ENCODE assay signal across 8 cellular contexts in the genomic region with DNA sequence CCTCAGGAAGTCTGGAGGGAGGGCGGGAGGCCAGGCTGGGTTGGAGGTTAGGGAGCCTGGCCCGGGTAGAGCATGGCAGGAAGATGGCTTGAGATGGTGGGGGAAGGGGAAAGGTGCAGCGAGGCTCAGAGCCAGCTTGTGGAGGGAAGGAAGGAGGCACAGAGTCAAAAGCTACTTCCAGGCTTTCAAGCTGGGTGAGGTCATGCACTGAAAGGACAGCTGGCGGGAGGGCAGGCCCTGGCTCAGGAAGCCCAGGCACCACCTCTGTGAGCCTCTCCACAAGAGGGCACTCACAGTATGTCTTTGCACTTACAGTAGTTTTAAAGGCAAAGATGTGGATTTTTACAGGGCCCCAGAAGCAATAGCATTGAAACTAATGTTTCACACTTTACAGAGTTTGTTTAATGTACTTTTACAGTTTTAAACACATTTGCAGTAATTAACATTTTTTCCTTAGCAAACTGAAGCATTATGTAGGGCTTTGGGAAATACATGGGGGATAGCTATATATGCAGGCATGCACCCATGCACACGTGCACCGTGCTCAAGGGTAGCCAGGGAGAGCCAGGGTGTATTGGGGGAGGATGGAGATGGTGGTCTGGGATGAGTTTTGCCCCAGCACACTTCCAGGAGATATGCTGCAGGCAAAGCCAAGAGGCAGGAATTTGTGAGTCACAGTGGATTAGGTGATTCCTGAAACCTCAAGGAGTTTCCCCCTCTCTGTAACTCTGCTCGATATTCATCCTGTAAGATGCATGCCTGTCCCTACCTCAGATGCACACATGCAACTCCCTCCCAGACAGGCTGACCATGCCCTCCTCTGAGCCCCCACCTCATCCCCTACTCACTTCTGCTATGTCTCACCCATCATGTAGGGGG. TPM values are rescaled to one million over a fixed set of nuclear protein-coding genes. Genes with fewer than 3 reads are reported as not detected.
DNase-seq lines count a peak whose midpoint lies in the region; ATAC-seq and TF ChIP-seq lines count a peak whose summit lies in the region.

No MANE protein-coding gene starts in this region.

- POLR2A ChIA-PET in SK-N-SH (lab: Yijun Ruan, JAX), result interaction anchor here (0.6 to 1.6 kb wide), 4 partner anchors 16 to 84 kb away, joined by 3 to 5 read pairs (median 3); no protein-coding TSS in a partner anchor

- no peak overlapping the region for H3K4me2 ChIP-seq in SK-N-SH

- no peak overlapping the region for H3K9ac ChIP-seq in SK-N-SH

- no peak for ATAC-seq in HG03175 (IDR thresholded peaks at IDR 0.05; ENCODE audit: unreplicated experiment)

- peak; percentile 84 for TF ChIP-seq RAD21 in SK-N-SH (IDR thresholded peaks at IDR 0.05; ENCODE audit: low read length)

- H3K27ac ChIP-seq in SK-N-SH (ENCODE audit: low read depth in 2 of 2, low read length in 1 of 2) (no peak overlapping the region; a peak in 1 of 4 replicates), cardiac muscle cell (no peak overlapping the region)

- DNase-seq in EL (peak; percentile 85), SK-N-SH (peak; percentile 84), amniotic epithelial cell (ENCODE audit: low read depth) (peak; percentile 80), cardiac muscle cell (ENCODE audit: low read depth in 1 of 2, low spot score in 1 of 2) (peak; percentile 81 to 88), posterior cingulate gyrus (peak in 8 of 10 donors; percentile 55 to 96 (median 70)), GM19240 (ENCODE audit: insufficient read length, low spot score) (no peak)

- CTCF ChIA-PET in SK-N-SH (lab: Yijun Ruan, JAX), result interaction anchor here (0.6 to 26.0 kb wide), 25 partner anchors 10 to 341 kb away, joined by 3 to 573 read pairs (median 5); partner anchors contain the start of genes DCST1, DCST2, EFNA3 and EFNA4

- TF ChIP-seq EP300 in SK-N-SH (IDR thresholded peaks at IDR 0.05; ENCODE audit: borderline replicate concordance in 1 of 2, low read depth in 1 of 2, low read length in 1 of 2), result no peak

- intact Hi-C loops in posterior cingulate gyrus (cut with DNase I), result loop anchor here (5.0 kb wide), 1 partner anchor 38 kb away; no protein-coding TSS in a partner anchor

- no peaks in the 10 kb centered on the region for H3K27me3 ChIP-seq in SK-N-SH (ENCODE audit: insufficient read depth)
- H3K27me3 ChIP-seq in cardiac muscle cell, result no peaks in the 10 kb centered on the region

- TF ChIP-seq CTCF in LNCAP (IDR thresholded peaks at IDR 0.05) (peak; percentile 94), SK-N-SH (IDR thresholded peaks at IDR 0.05) (peak; percentile 81), cardiac muscle cell (IDR thresholded peaks at IDR 0.05; ENCODE audit: low read depth, low read length) (peak; percentile 80)

- H3K4me1 ChIP-seq in SK-N-SH (ENCODE audit: control insufficient read depth in 1 of 2, insufficient read depth in 2 of 2, low read depth in 1 of 2, low read length in 1 of 2), result peaks cover 11 to 27% of the 10 kb centered on the region in 2 experiments; a peak in 3 of 4 replicates
- H3K4me1 ChIP-seq in cardiac muscle cell (ENCODE audit: low read depth), result peaks cover 6% of the 10 kb centered on the region

- H2AFZ ChIP-seq in SK-N-SH (ENCODE audit: low read depth), result no peak overlapping the region

- H3K4me3 ChIP-seq in SK-N-SH (ENCODE audit: low read depth in 2 of 2, low read length in 1 of 2), result no peak overlapping the region
- H3K4me3 ChIP-seq in cardiac muscle cell, result no peak overlapping the region

- H4K20me1 ChIP-seq in SK-N-SH (ENCODE audit: insufficient read depth), result no peaks in the 10 kb centered on the region

- 64% methylated on average over 7 of the region's 7 CpGs for WGBS in SK-N-SH (ENCODE audit: low lambda C conversion rate)

- H3K9me3 ChIP-seq in SK-N-SH (no peaks in the 10 kb centered on the region), cardiac muscle cell (ENCODE audit: low read depth) (no peaks in the 10 kb centered on the region)

- no peaks in the 10 kb centered on the region for H3K9me2 ChIP-seq in SK-N-SH

- no peaks in the 10 kb centered on the region for H3K79me2 ChIP-seq in SK-N-SH (ENCODE audit: insufficient read depth)

- H3F3A ChIP-seq in SK-N-SH (replicated peaks; ENCODE audit: insufficient read depth), result peaks cover 7% of the 10 kb centered on the region

- no peaks in the 10 kb centered on the region for H3K36me3 ChIP-seq in SK-N-SH (replicated peaks in 1 of 2; ENCODE audit: control insufficient read depth in 1 of 2, insufficient read depth in 2 of 2, low read length in 1 of 2)
- no peaks in the 10 kb centered on the region for H3K36me3 ChIP-seq in cardiac muscle cell

TF ChIP-seq in SK-N-SH, 30 proteins besides CTCF, POLR2A, EP300 and RAD21:
- TF ChIP-seq GABPA (IDR thresholded peaks at IDR 0.05; ENCODE audit: low read depth) (no peak), SMC3 (IDR thresholded peaks at IDR 0.05; ENCODE audit: low read depth, low read length) (peak; percentile 79), REST (IDR thresholded peaks at IDR 0.05; ENCODE audit: low read depth, low read length) (0 out of 2 replicates have a peak, but pooled peaks have one; percentile 27), RCOR1 (IDR thresholded peaks at IDR 0.05; ENCODE audit: low read length) (0 out of 2 replicates have a peak, but pooled peaks have one; percentile 15)
- TF ChIP-seq, protein P1, sequence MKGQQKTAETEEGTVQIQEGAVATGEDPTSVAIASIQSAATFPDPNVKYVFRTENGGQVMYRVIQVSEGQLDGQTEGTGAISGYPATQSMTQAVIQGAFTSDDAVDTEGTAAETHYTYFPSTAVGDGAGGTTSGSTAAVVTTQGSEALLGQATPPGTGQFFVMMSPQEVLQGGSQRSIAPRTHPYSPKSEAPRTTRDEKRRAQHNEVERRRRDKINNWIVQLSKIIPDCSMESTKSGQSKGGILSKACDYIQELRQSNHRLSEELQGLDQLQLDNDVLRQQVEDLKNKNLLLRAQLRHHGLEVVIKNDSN (IDR thresholded peaks at IDR 0.05; ENCODE audit: borderline replicate concordance, low read depth), result no peak

RNA-seq across cellular contexts. Expression of gene ADAM15, which starts 6.1 kb away (rescaled TPM):
- polyA plus RNA-seq in SK-N-SH (2012; rRNA removed) (60.1 and 64.1 TPM in 2 replicates), cardiac muscle cell (23.0 and 25.2 TPM in 2 replicates)
- polyA plus RNA-seq in SK-N-SH (2012; cell fraction: cytosol; rRNA removed), result 20.4 and 37.5 TPM in 2 replicates
- 106 and 138 TPM in 2 replicates for polyA plus RNA-seq in SK-N-SH (2012; cell fraction: nucleus; rRNA removed)
- 19.5 and 23.0 TPM in 2 replicates for total RNA-seq in cardiac muscle cell

RNA-seq across cellular contexts. Expression of gene DCST1, which starts 11.4 kb away (rescaled TPM):
- polyA plus RNA-seq in SK-N-SH (2012; rRNA removed) (not detected in 2 replicates), cardiac muscle cell (0.27 and 0.57 TPM in 2 replicates)
- not detected in 2 replicates for polyA plus RNA-seq in SK-N-SH (2012; cell fraction: cytosol; rRNA removed)
- polyA plus RNA-seq in SK-N-SH (2012; cell fraction: nucleus; rRNA removed), result 0.06 and 0.16 TPM in 2 replicates
- total RNA-seq in cardiac muscle cell, result not detected in 2 replicates

RNA-seq across cellular contexts. Expression of gene DCST2, which starts 11.5 kb away (rescaled TPM):
- polyA plus RNA-seq in SK-N-SH (2012; rRNA removed) (0.76 and 1.1 TPM in 2 replicates), cardiac muscle cell (1.1 and 3.8 TPM in 2 replicates)
- polyA plus RNA-seq in SK-N-SH (2012; cell fraction: cytosol; rRNA removed), result 0.13 and 0.31 TPM in 2 replicates
- 8.7 and 9.6 TPM in 2 replicates for polyA plus RNA-seq in SK-N-SH (2012; cell fraction: nucleus; rRNA removed)
- total RNA-seq in cardiac muscle cell, result 4.3 and 5.4 TPM in 2 replicates

RNA-seq across cellular contexts. Expression of gene EFNA4, which starts 18.5 kb away (rescaled TPM):
- polyA plus RNA-seq in SK-N-SH (2012; rRNA removed) (15.9 and 17.7 TPM in 2 replicates), cardiac muscle cell (18.3 and 29.6 TPM in 2 replicates)
- polyA plus RNA-seq in SK-N-SH (2012; cell fraction: cytosol; rRNA removed), result 10.7 and 13.4 TPM in 2 replicates
- polyA plus RNA-seq in SK-N-SH (2012; cell fraction: nucleus; rRNA removed), result 13.1 and 14.8 TPM in 2 replicates
- 29.2 and 36.0 TPM in 2 replicates for total RNA-seq in cardiac muscle cell

RNA-seq across cellular contexts. Expression of gene EFNA3, which starts 33.6 kb away (rescaled TPM):
- polyA plus RNA-seq in SK-N-SH (2012; rRNA removed) (5.5 and 6.0 TPM in 2 replicates), cardiac muscle cell (34.2 and 43.0 TPM in 2 replicates)
- 3.2 and 4.5 TPM in 2 replicates for polyA plus RNA-seq in SK-N-SH (2012; cell fraction: cytosol; rRNA removed)
- polyA plus RNA-seq in SK-N-SH (2012; cell fraction: nucleus; rRNA removed), result 4.0 and 4.7 TPM in 2 replicates
- 26.3 and 31.9 TPM in 2 replicates for total RNA-seq in cardiac muscle cell
